Comparison of ENCODE assay signal across 9 cellular contexts in the genomic region with DNA sequence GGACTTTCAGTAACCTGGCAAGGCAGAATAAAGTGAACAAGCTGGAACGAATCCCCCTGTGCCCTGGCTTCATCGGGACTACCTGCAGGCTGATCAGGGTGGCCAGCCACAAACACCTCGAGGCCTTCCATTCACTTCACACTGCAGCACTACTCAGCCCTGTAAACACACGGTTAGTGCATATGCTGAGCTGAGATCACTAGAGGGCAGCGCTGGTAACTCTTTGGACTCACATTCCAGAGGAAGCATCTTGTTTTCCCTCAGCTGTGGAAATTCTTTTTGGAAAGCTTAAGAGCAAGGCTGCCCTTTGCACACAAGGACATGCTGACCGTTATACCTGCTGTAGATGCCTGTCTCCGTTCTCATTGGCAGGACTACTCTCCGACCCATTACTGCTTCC. TPM values are rescaled to one million over a fixed set of nuclear protein-coding genes. Genes with fewer than 3 reads are reported as not detected.
DNase-seq lines count a peak whose midpoint lies in the region; ATAC-seq and TF ChIP-seq lines count a peak whose summit lies in the region.
"Had no signal": no experiment of that assay in that cellular context is flagged by ENCODE, and none has a peak within 500 bp of the region (broad histone marks: within the 10 kb centered on the region; RNA-seq: fewer than 3 reads in every experiment).

No MANE protein-coding gene starts in this region.

- DNase-seq in COLO829 (ENCODE audit: low spot score) = peak; percentile 50
- DNase-seq in HCT116 (ENCODE audit: low read depth, low spot score) = no peak
- DNase-seq in OCI-M1 (lab: John Stamatoyannopoulos, UW) = peak; percentile 39
- peak; percentile 53 for DNase-seq in epithelial cell of esophagus (ENCODE audit: low read depth)
- DNase-seq in osteocyte (ENCODE audit: extremely low spot score, unreplicated experiment) = no peak
- no peak for DNase-seq in Karpas-422

- no peaks in the 10 kb centered on the region for H4K20me1 ChIP-seq in HCT116 (ENCODE audit: insufficient read depth)
- no peaks in the 10 kb centered on the region for H4K20me1 ChIP-seq in Karpas-422 (ENCODE audit: insufficient read depth, low read depth, low read length)

- POLR2A ChIA-PET in HCT116 (lab: Charles Lee) = no interaction called here

- H3K4me3 Mint-ChIP-seq in osteocyte (ENCODE audit: unreplicated experiment) = no peak overlapping the region

- ATAC-seq in HCT116 (peak; percentile 93), GM21528 (IDR thresholded peaks at IDR 0.05; ENCODE audit: low FRiP score, unreplicated experiment) (no peak), GM18873 (IDR thresholded peaks at IDR 0.05; ENCODE audit: low FRiP score, unreplicated experiment) (no peak)

- peaks cover 4% of the 10 kb centered on the region for H3K4me1 Mint-ChIP-seq in osteocyte (ENCODE audit: unreplicated experiment)
- H3K4me1 Mint-ChIP-seq: IgD-negative memory B cell had no signal

- BruUV-seq in HCT116 (replicated peaks; lab: Mats Ljungman, UMichigan) = no TSS peak

- H3K9ac ChIP-seq in HCT116 (ENCODE audit: low read length) = no peak overlapping the region
- H3K9ac ChIP-seq in Karpas-422 (ENCODE audit: low read length) = no peak overlapping the region

- H3K36me3 Mint-ChIP-seq in osteocyte (ENCODE audit: unreplicated experiment) = peaks cover 73% of the 10 kb centered on the region

- H3K27me3 ChIP-seq in HCT116 (ENCODE audit: insufficient read depth, low read length) (no peaks in the 10 kb centered on the region), Karpas-422 (ENCODE audit: low read length) (no peaks in the 10 kb centered on the region)

- no peak overlapping the region for H2AFZ ChIP-seq in HCT116 (ENCODE audit: low read depth, low read length, poor library complexity, severe bottlenecking)
- no peak overlapping the region for H2AFZ ChIP-seq in Karpas-422 (ENCODE audit: low read length)

- H3K9me3 Mint-ChIP-seq in osteocyte (ENCODE audit: unreplicated experiment) = no peaks in the 10 kb centered on the region
- H3K9me3 Mint-ChIP-seq: IgD-negative memory B cell had no signal

- H3K4me3 ChIP-seq in HCT116 (replicated peaks in 1 of 2; ENCODE audit: low read depth in 1 of 2, low read length in 2 of 2) = no peak overlapping the region
- no peak overlapping the region for H3K4me3 ChIP-seq in epithelial cell of esophagus (ENCODE audit: low read length)
- no peak overlapping the region for H3K4me3 ChIP-seq in Karpas-422 (ENCODE audit: low read length)

- H3K36me3 ChIP-seq in HCT116 (ENCODE audit: control insufficient read depth in 1 of 2, insufficient read depth in 2 of 2, low read length in 2 of 2) (peaks cover 31 to 44% of the 10 kb centered on the region in 2 experiments; a peak in 3 of 4 replicates), Karpas-422 (ENCODE audit: insufficient read depth, low read length) (peaks cover 50% of the 10 kb centered on the region; the same call in 1 of the 2 replicates)

- no peak for TF ChIP-seq POLR2A in HCT116 (IDR thresholded peaks at IDR 0.05; ENCODE audit: borderline replicate concordance, extremely low read depth, insufficient read depth, insufficient read length)

- H3K9me3 ChIP-seq in HCT116 (ENCODE audit: control insufficient read depth in 1 of 2, insufficient read depth in 1 of 2, low read depth in 1 of 2, low read length in 2 of 2) (no peaks in the 10 kb centered on the region), Karpas-422 (ENCODE audit: low read length) (no peaks in the 10 kb centered on the region)

- intact Hi-C loops in HCT116 (cut with micrococcal nuclease) = loop anchor here (2.0 kb wide), 1 partner anchor 205 kb away; no protein-coding TSS in a partner anchor

- H3K9me2 ChIP-seq in HCT116 (ENCODE audit: insufficient read depth) = no peaks in the 10 kb centered on the region
- no peaks in the 10 kb centered on the region for H3K9me2 ChIP-seq in Karpas-422 (replicated peaks; ENCODE audit: insufficient read depth, low read length)

- CTCF ChIA-PET in HCT116 (lab: Charles Lee) = interaction anchor here (0.6 to 1.9 kb wide), 7 partner anchors 20 to 1749 kb away, joined by 3 to 13 read pairs (median 4); no protein-coding TSS in a partner anchor

- peak; percentile 59 for TF ChIP-seq RAD21 in HCT116 (IDR thresholded peaks at IDR 0.05; ENCODE audit: low read depth)

- no peaks in the 10 kb centered on the region for H3K27me3 Mint-ChIP-seq in osteocyte (ENCODE audit: unreplicated experiment)
- H3K27me3 Mint-ChIP-seq: IgD-negative memory B cell had no signal

- H3K4me2 ChIP-seq in HCT116 (ENCODE audit: low read length) = no peak overlapping the region
- H3K4me2 ChIP-seq in Karpas-422 (ENCODE audit: low read depth, low read length, poor library complexity, severe bottlenecking) = no peak overlapping the region

- RAD21 ChIA-PET in HCT116 (lab: Charles Lee; ENCODE audit: low non-redundant PET in 1 of 2, low total read pairs in 2 of 2, uncharacterized antibody in 2 of 2, unreplicated experiment in 2 of 2) = no interaction called here

- H3K4me1 ChIP-seq in HCT116 (ENCODE audit: control insufficient read depth in 1 of 2, insufficient read depth in 2 of 2, low read length in 2 of 2) (no peaks in the 10 kb centered on the region), Karpas-422 (ENCODE audit: low read length) (no peaks in the 10 kb centered on the region)

- H3K27ac ChIP-seq in HCT116 (ENCODE audit: low read depth, low read length) = no peak overlapping the region
- H3K27ac ChIP-seq in Karpas-422 (ENCODE audit: low read length) = no peak overlapping the region

- H3K79me2 ChIP-seq in HCT116 (ENCODE audit: insufficient read depth, low read length) = no peaks in the 10 kb centered on the region
- no peaks in the 10 kb centered on the region for H3K79me2 ChIP-seq in Karpas-422 (ENCODE audit: low read length)

- peak overlapping the region; percentile 6 for H3K27ac Mint-ChIP-seq in osteocyte (ENCODE audit: unreplicated experiment)

- peak; percentile 43 to 59 (median 56); a peak in 5 of 6 replicates for TF ChIP-seq CTCF in HCT116 (IDR thresholded peaks at IDR 0.05 in 2 of 3, conservative IDR thresholded peaks at IDR 0.05 in 1 of 3; ENCODE audit: borderline replicate concordance in 1 of 3, insufficient read depth in 1 of 3, low read depth in 2 of 3, low read length in 2 of 3)
- TF ChIP-seq CTCF in epithelial cell of esophagus (IDR thresholded peaks at IDR 0.05; ENCODE audit: insufficient read depth, low read depth, low read length, missing control alignments) = peak; percentile 54
- TF ChIP-seq CTCF in osteocyte (IDR thresholded peaks at IDR 0.05) = peak; percentile 62

TF ChIP-seq in HCT116, 20 proteins besides CTCF, POLR2A, EP300 and RAD21 (continues in another document):
- TF ChIP-seq TCF7L2 (IDR thresholded peaks at IDR 0.05; ENCODE audit: borderline replicate concordance, extremely low read depth, insufficient read depth, insufficient read length) (no peak), FOSL1 (IDR thresholded peaks at IDR 0.05; ENCODE audit: low read depth) (no peak), POLR2AphosphoS5 (IDR thresholded peaks at IDR 0.05; ENCODE audit: low read depth, low read length) (no peak), EZH2phosphoT487 (IDR thresholded peaks at IDR 0.05; ENCODE audit: borderline replicate concordance) (no peak), YY1 (IDR thresholded peaks at IDR 0.05; ENCODE audit: extremely low read depth, insufficient replicate concordance, low read depth, low read length) (no peak), EZH2 (IDR thresholded peaks at IDR 0.05) (no peak), CBX3 (IDR thresholded peaks at IDR 0.05; ENCODE audit: low read depth) (no peak), ELF1 (IDR thresholded peaks at IDR 0.05; ENCODE audit: borderline replicate concordance, low read depth) (no peak)
- TF ChIP-seq, protein P1, sequence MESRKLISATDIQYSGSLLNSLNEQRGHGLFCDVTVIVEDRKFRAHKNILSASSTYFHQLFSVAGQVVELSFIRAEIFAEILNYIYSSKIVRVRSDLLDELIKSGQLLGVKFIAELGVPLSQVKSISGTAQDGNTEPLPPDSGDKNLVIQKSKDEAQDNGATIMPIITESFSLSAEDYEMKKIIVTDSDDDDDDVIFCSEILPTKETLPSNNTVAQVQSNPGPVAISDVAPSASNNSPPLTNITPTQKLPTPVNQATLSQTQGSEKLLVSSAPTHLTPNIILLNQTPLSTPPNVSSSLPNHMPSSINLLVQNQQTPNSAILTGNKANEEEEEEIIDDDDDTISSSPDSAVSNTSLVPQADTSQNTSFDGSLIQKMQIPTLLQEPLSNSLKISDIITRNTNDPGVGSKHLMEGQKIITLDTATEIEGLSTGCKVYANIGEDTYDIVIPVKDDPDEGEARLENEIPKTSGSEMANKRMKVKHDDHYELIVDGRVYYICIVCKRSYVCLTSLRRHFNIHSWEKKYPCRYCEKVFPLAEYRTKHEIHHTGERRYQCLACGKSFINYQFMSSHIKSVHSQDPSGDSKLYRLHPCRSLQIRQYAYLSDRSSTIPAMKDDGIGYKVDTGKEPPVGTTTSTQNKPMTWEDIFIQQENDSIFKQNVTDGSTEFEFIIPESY (IDR thresholded peaks at IDR 0.05; ENCODE audit: extremely low read depth, insufficient replicate concordance, low read length) = no peak
- TF ChIP-seq, protein P2, sequence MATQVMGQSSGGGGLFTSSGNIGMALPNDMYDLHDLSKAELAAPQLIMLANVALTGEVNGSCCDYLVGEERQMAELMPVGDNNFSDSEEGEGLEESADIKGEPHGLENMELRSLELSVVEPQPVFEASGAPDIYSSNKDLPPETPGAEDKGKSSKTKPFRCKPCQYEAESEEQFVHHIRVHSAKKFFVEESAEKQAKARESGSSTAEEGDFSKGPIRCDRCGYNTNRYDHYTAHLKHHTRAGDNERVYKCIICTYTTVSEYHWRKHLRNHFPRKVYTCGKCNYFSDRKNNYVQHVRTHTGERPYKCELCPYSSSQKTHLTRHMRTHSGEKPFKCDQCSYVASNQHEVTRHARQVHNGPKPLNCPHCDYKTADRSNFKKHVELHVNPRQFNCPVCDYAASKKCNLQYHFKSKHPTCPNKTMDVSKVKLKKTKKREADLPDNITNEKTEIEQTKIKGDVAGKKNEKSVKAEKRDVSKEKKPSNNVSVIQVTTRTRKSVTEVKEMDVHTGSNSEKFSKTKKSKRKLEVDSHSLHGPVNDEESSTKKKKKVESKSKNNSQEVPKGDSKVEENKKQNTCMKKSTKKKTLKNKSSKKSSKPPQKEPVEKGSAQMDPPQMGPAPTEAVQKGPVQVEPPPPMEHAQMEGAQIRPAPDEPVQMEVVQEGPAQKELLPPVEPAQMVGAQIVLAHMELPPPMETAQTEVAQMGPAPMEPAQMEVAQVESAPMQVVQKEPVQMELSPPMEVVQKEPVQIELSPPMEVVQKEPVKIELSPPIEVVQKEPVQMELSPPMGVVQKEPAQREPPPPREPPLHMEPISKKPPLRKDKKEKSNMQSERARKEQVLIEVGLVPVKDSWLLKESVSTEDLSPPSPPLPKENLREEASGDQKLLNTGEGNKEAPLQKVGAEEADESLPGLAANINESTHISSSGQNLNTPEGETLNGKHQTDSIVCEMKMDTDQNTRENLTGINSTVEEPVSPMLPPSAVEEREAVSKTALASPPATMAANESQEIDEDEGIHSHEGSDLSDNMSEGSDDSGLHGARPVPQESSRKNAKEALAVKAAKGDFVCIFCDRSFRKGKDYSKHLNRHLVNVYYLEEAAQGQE (IDR thresholded peaks at IDR 0.05; ENCODE audit: low read depth) = no peak

RNA-seq across cellular contexts. Expression of a gene that starts 32.1 kb away (rescaled TPM):
- total RNA-seq in HCT116 (2021; ENCODE audit: unreplicated experiment) = 39.6 TPM
- polyA plus RNA-seq in HCT116 (2012) = 44.4 and 54.6 TPM in 2 replicates
- 2.2 and 2.3 TPM in 2 replicates for total RNA-seq in osteocyte
- total RNA-seq in Karpas-422 (2014; rRNA removed; shearing (Covaris generic); ENCODE audit: low replicate concordance) = not detected in 2 replicates
- polyA plus RNA-seq: IgD-negative memory B cell had no signal

Comparison
In these comparisons a context has a peak if more than half of its experiments do, and no peak if none do; other contexts are left out.
1. DNase-seq: peak in COLO829 (single experiment), OCI-M1 (single experiment) and epithelial cell of esophagus (single experiment); none in HCT116 (single experiment), osteocyte (single experiment) and Karpas-422 (single experiment).
2. RNA of a gene that starts 32.1 kb away (total RNA-seq): 39.6 TPM in HCT116 (single experiment); 2.2 to 2.3 TPM in osteocyte and not detected in Karpas-422; every median in the first group is over 10 times any median in the second.
3. Peak in every context shown above with its lines, with median percentiles within 50 percentile points of each other: CTCF ChIP-seq.